ENCODE assay signal across 7 cellular contexts in the genomic region with DNA sequence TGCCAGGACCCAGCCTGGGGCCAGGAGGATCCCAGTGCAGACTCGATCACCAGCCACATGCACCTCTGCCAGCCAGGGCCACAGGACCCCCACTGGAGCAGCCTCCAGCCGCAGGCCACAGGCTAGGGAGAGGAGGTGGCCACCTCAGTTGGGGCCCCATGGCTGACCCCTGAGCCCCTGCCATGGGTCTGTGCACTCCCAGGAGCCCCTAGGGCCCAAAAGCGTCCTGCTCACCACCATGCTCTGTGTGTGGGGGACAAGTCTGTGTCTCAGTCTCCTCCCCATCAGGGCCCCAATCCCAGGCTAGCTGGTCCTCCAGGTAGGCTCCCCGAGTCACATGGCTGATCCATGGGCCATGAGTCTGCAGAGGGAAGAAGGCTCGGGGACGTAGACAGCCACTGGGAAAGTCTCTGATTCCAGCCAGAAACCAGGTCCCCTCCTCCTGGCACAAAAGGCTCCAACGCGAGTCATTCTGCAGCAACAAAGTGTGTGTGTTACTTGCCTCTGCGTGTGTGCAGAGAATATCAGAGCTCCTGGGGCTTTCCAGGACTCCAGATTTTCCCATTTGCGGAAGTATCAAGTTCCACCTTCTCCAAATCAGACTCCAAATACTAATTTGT. TPM values are rescaled to one million over a fixed set of nuclear protein-coding genes. Genes with fewer than 3 reads are reported as not detected.
DNase-seq lines count a peak whose midpoint lies in the region; ATAC-seq, FAIRE-seq and TF ChIP-seq lines count a peak whose summit lies in the region.
"Had no signal": no experiment of that assay in that cellular context is flagged by ENCODE, and none has a peak within 500 bp of the region (broad histone marks: within the 10 kb centered on the region; RNA-seq: fewer than 3 reads in every experiment).

No MANE protein-coding gene starts in this region.

- DNase-seq in GM12864 (ENCODE audit: low read depth) (no peak), right atrium auricular region (ENCODE audit: low spot score) (no peak), transverse colon (no peak), H54 (ENCODE audit: insufficient read length, low spot score) (no peak)

- TF ChIP-seq EP300 in transverse colon (IDR thresholded peaks at IDR 0.05; ENCODE audit: low read depth): no peak

- H3K27ac ChIP-seq in right atrium auricular region (peak overlapping the region; percentile 70 to 75), transverse colon (peak overlapping the region; percentile 81 to 90 (median 88))

- H3K4me3 ChIP-seq in GM12864 (ENCODE audit: low read depth, low read length) (peak overlapping the region; percentile 0; the same call in 1 of the 2 replicates), right atrium auricular region (peak overlapping the region in 1 of 2 donors; percentile 60), transverse colon (peak overlapping the region in 2 of 4 donors; percentile 16 to 42)

- H3K36me3 ChIP-seq in right atrium auricular region (no peaks in the 10 kb centered on the region), transverse colon (no peaks in the 10 kb centered on the region)

- WGBS in transverse colon (ENCODE audit: low coverage in 1 of 2), 2 donors: 27% methylated on average over 10 of the region's 10 CpGs; no CpG with 5 or more reads in 1 of the 2 donors

- no peak for FAIRE-seq in H54 (lab: Jason Lieb, UNC)

- in situ Hi-C loops in transverse colon (cut with MboI; ENCODE audit: low pct_ligation_motif_present in 1 of 4, low pct_unique_long_range_greater_than_20kb in 1 of 4, low sequenced_read_pairs in 3 of 4): no loop called here

- H3K9me3 ChIP-seq in right atrium auricular region (no peaks in the 10 kb centered on the region), transverse colon (no peaks in the 10 kb centered on the region)

- H3K27me3 ChIP-seq in right atrium auricular region: no peaks in the 10 kb centered on the region
- H3K27me3 ChIP-seq in transverse colon: no peaks in the 10 kb centered on the region

- TF ChIP-seq POLR2A in transverse colon (IDR thresholded peaks at IDR 0.05) (no peak), H54 (IDR thresholded peaks at IDR 0.05; ENCODE audit: low read depth, low read length) (no peak)

- H3K4me1 ChIP-seq in right atrium auricular region (peaks cover 0 to 30% of the 10 kb centered on the region in 2 donors), transverse colon (peaks cover 9 to 44% (median 30%) of the 10 kb centered on the region in 4 donors)

- TF ChIP-seq CTCF in GM12864 (IDR thresholded peaks at IDR 0.05; ENCODE audit: low read depth, low read length, missing control alignments) (no peak), right atrium auricular region (IDR thresholded peaks at IDR 0.05) (no peak), transverse colon (IDR thresholded peaks at IDR 0.05) (no peak)

- intact Hi-C loops in transverse colon (cut with DNase I; ENCODE audit: low total_unique reads): loop anchor here (5.0 kb wide), 1 partner anchor 154 kb away; the partner anchor contains the start of gene HSD3B7

- ATAC-seq in SK-N-SH treated with all-trans-retinoic acid at 6 μM for 48 hours (peak; percentile 30), GM21367 (IDR thresholded peaks at IDR 0.05; ENCODE audit: unreplicated experiment) (no peak)

TF ChIP-seq in SK-N-SH treated with all-trans-retinoic acid at 6 μM for 48 hours, 23 proteins besides CTCF, POLR2A, EP300 and RAD21:
- TF ChIP-seq, protein P1, sequence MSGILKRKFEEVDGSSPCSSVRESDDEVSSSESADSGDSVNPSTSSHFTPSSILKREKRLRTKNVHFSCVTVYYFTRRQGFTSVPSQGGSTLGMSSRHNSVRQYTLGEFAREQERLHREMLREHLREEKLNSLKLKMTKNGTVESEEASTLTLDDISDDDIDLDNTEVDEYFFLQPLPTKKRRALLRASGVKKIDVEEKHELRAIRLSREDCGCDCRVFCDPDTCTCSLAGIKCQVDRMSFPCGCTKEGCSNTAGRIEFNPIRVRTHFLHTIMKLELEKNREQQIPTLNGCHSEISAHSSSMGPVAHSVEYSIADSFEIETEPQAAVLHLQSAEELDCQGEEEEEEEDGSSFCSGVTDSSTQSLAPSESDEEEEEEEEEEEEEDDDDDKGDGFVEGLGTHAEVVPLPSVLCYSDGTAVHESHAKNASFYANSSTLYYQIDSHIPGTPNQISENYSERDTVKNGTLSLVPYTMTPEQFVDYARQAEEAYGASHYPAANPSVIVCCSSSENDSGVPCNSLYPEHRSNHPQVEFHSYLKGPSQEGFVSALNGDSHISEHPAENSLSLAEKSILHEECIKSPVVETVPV (CRISPR knock-in tag; IDR thresholded peaks at IDR 0.05): no peak
- TF ChIP-seq ZFP3 (CRISPR knock-in tag; IDR thresholded peaks at IDR 0.05): no peak
- no peak for TF ChIP-seq ESRRG (CRISPR knock-in tag; IDR thresholded peaks at IDR 0.05)
- no peak for TF ChIP-seq ZNF8 (CRISPR knock-in tag; IDR thresholded peaks at IDR 0.05)
- TF ChIP-seq TOX (CRISPR knock-in tag; IDR thresholded peaks at IDR 0.05; ENCODE audit: borderline replicate concordance): no peak
- no peak for TF ChIP-seq ARNTL (CRISPR knock-in tag; IDR thresholded peaks at IDR 0.05; ENCODE audit: borderline replicate concordance, low read depth)
- TF ChIP-seq GLIS3 (CRISPR knock-in tag; IDR thresholded peaks at IDR 0.05): no peak
- TF ChIP-seq OSR1 (CRISPR knock-in tag; IDR thresholded peaks at IDR 0.05): no peak
- no peak for TF ChIP-seq ZNF565 (CRISPR knock-in tag; conservative IDR thresholded peaks at IDR 0.05; ENCODE audit: low read depth)
- TF ChIP-seq TCF4 (CRISPR knock-in tag; IDR thresholded peaks at IDR 0.05; ENCODE audit: borderline replicate concordance): no peak
- TF ChIP-seq, protein P2, sequence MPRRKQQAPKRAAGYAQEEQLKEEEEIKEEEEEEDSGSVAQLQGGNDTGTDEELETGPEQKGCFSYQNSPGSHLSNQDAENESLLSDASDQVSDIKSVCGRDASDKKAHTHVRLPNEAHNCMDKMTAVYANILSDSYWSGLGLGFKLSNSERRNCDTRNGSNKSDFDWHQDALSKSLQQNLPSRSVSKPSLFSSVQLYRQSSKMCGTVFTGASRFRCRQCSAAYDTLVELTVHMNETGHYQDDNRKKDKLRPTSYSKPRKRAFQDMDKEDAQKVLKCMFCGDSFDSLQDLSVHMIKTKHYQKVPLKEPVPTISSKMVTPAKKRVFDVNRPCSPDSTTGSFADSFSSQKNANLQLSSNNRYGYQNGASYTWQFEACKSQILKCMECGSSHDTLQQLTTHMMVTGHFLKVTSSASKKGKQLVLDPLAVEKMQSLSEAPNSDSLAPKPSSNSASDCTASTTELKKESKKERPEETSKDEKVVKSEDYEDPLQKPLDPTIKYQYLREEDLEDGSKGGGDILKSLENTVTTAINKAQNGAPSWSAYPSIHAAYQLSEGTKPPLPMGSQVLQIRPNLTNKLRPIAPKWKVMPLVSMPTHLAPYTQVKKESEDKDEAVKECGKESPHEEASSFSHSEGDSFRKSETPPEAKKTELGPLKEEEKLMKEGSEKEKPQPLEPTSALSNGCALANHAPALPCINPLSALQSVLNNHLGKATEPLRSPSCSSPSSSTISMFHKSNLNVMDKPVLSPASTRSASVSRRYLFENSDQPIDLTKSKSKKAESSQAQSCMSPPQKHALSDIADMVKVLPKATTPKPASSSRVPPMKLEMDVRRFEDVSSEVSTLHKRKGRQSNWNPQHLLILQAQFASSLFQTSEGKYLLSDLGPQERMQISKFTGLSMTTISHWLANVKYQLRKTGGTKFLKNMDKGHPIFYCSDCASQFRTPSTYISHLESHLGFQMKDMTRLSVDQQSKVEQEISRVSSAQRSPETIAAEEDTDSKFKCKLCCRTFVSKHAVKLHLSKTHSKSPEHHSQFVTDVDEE (CRISPR knock-in tag; IDR thresholded peaks at IDR 0.05): no peak
- no peak for TF ChIP-seq PPARA (CRISPR knock-in tag; IDR thresholded peaks at IDR 0.05; ENCODE audit: borderline replicate concordance)
- TF ChIP-seq ZC3H10 (CRISPR knock-in tag; IDR thresholded peaks at IDR 0.05): no peak

RNA-seq across cellular contexts. Expression of gene PRSS8, which starts 6.1 kb away (rescaled TPM):
- 1 to 10 TPM in 1 of 2 donors, not detected in 1; 2.4 TPM for total RNA-seq in right atrium auricular region
- 100 to 1,000 TPM; 101 to 510 (median 372) TPM for total RNA-seq in transverse colon
- total RNA-seq: RPMI7951 had no signal

RNA-seq across cellular contexts. Expression of gene PRSS36, which starts 8.3 kb away (rescaled TPM):
- total RNA-seq in right atrium auricular region (1 to 10 TPM; 1.3 to 1.9 TPM), transverse colon (10 to 100 TPM in 1 of 4 donors, 1 to 10 TPM in 2, not detected in 1; 8.1 to 42.3 (median 9.8) TPM)

RNA-seq across cellular contexts. Expression of gene KAT8, which starts 24.1 kb away (rescaled TPM):
- total RNA-seq in right atrium auricular region (10 to 100 TPM; 58.0 to 64.3 TPM), transverse colon (10 to 100 TPM; 61.0 to 93.5 (median 62.1) TPM)

RNA-seq across cellular contexts. Expression of gene BCKDK, which starts 33.4 kb away (rescaled TPM):
- total RNA-seq in right atrium auricular region (10 to 100 TPM; 52.0 to 62.3 TPM), transverse colon (10 to 100 TPM; 46.8 to 56.5 (median 51.3) TPM)

RNA-seq across cellular contexts. Expression of gene FUS, which starts 38.3 kb away (rescaled TPM):
- total RNA-seq in right atrium auricular region (10 to 100 TPM; 16.9 to 34.3 TPM), transverse colon (100 to 1,000 TPM in 1 of 4 donors, 10 to 100 TPM in 3; 43.6 to 116 (median 59.0) TPM)

Comparison
In these comparisons a context has a peak if more than half of its experiments do, and no peak if none do; other contexts are left out.
1. RNA of gene PRSS8, which starts 6.1 kb away (total RNA-seq): 101 to 510 TPM in transverse colon; 2.4 TPM in right atrium auricular region; every median in the first group is over 10 times any median in the second.